ENCODE assay signal across 30 cellular contexts in genomic region chr16:35574454-35575431, GRCh38.
"Had no signal": no experiment of that assay in that cellular context is flagged by ENCODE, and none has a peak within 500 bp of the region (broad histone marks: within the 10 kb centered on the region; RNA-seq: fewer than 3 reads in every experiment).

No MANE protein-coding gene starts in this region.

- H3K27me3 Mint-ChIP-seq: activated CD4-positive, alpha-beta memory T cell treated with anti-CD3 and anti-CD28 coated beads, Interleukin-2, amount 10 ng/mL, durations not matched to agents 7 days and 5 days; activated CD4-positive, alpha-beta T cell treated with anti-CD3 and anti-CD28 coated beads, Interleukin-2, amount 10 ng/mL, durations not matched to agents 7 days and 5 days; activated naive CD4-positive, alpha-beta T cell treated with anti-CD3 and anti-CD28 coated beads, Interleukin-2, amount 10 ng/mL, durations not matched to agents 7 days and 5 days; activated naive CD8-positive, alpha-beta T cell treated with anti-CD3 and anti-CD28 coated beads, Interleukin-2, amount 10 ng/mL, durations not matched to agents 7 days and 5 days; activated T-cell treated with anti-CD3 and anti-CD28 coated beads, Interleukin-2, amount 50 U/mL, for 24 hours; brain; effector memory CD8-positive, alpha-beta T cell; stimulated activated naive B cell treated with anti-CD40 and anti-IgM and Interleukin-4, amounts not matched to agents 10 μg/mL and 1 μg/mL and 100 μg/mL, for 72 hours had no signal

- H3K4me3 ChIP-seq: ascending aorta, cardiac muscle cell, psoas muscle, smooth muscle cell, thoracic aorta, vagina had no signal

- H3K4me2 ChIP-seq: smooth muscle cell had no signal

- H3K27ac ChIP-seq: ascending aorta, cardiac muscle cell, parathyroid adenoma, psoas muscle, thoracic aorta, vagina had no signal

- H3K27ac Mint-ChIP-seq: activated CD4-positive, alpha-beta memory T cell treated with anti-CD3 and anti-CD28 coated beads, Interleukin-2, amount 10 ng/mL, durations not matched to agents 7 days and 5 days; activated CD4-positive, alpha-beta T cell treated with anti-CD3 and anti-CD28 coated beads, Interleukin-2, amount 10 ng/mL, durations not matched to agents 7 days and 5 days; activated naive CD4-positive, alpha-beta T cell treated with anti-CD3 and anti-CD28 coated beads, Interleukin-2, amount 10 ng/mL, durations not matched to agents 7 days and 5 days; activated naive CD8-positive, alpha-beta T cell treated with anti-CD3 and anti-CD28 coated beads, Interleukin-2, amount 10 ng/mL, durations not matched to agents 7 days and 5 days; activated T-cell treated with anti-CD3 and anti-CD28 coated beads, Interleukin-2, amount 50 U/mL, for 24 hours; brain; effector memory CD8-positive, alpha-beta T cell; stimulated activated naive B cell treated with anti-CD40 and anti-IgM and Interleukin-4, amounts not matched to agents 10 μg/mL and 1 μg/mL and 100 μg/mL, for 72 hours; WTC11 had no signal

- DNase-seq: activated CD4-positive, alpha-beta memory T cell treated with anti-CD3 and anti-CD28 coated beads, Interleukin-2, amount 10 ng/mL, durations not matched to agents 7 days and 5 days; activated CD4-positive, alpha-beta T cell treated with anti-CD3 and anti-CD28 coated beads for 1 hour; activated CD4-positive, alpha-beta T cell treated with anti-CD3 and anti-CD28 coated beads, Interleukin-2, amount 10 ng/mL, durations not matched to agents 7 days and 5 days; activated CD8-positive, alpha-beta memory T cell treated with anti-CD3 and anti-CD28 coated beads, Interleukin-2, amount 50 U/mL, for 48 hours; activated gamma-delta T cell; activated naive CD4-positive, alpha-beta T cell treated with anti-CD3 and anti-CD28 coated beads, Interleukin-2, amount 10 ng/mL, durations not matched to agents 7 days and 5 days; activated naive CD8-positive, alpha-beta T cell treated with anti-CD3 and anti-CD28 coated beads, Interleukin-2, amount 10 ng/mL, durations not matched to agents 7 days and 5 days; activated T-cell treated with anti-CD3 and anti-CD28 coated beads, Interleukin-2, amount 50 U/mL, for 24 hours; cortex of kidney; effector memory CD8-positive, alpha-beta T cell; erythroblast; head of caudate nucleus; hippocampal formation; left colon; mammary epithelial cell; psoas muscle; stimulated activated CD4-positive, alpha-beta T cell treated with anti-CD3 and anti-CD28 coated beads, Interleukin-1b, Interleukin-23, amount 100 ng/mL, for 48 hours; stimulated activated CD4-positive, alpha-beta T cell treated with anti-CD3 and anti-CD28 coated beads, Interleukin-4, amount 100 ng/mL, for 4 hours; stimulated activated CD8-positive, alpha-beta memory T cell treated with anti-CD3 and anti-CD28 coated beads, Interleukin-4, amount 100 ng/mL, for 48 hours; stimulated activated naive B cell treated with anti-CD40 and anti-IgM and Interleukin-4, amounts not matched to agents 10 μg/mL and 1 μg/mL and 100 μg/mL, for 72 hours; T-helper 2 cell; trophoblast cell had no signal

- H3K27me3 ChIP-seq: ascending aorta, cardiac muscle cell, vagina had no signal

- H3K4me1 Mint-ChIP-seq: activated CD4-positive, alpha-beta memory T cell treated with anti-CD3 and anti-CD28 coated beads, Interleukin-2, amount 10 ng/mL, durations not matched to agents 7 days and 5 days; activated CD4-positive, alpha-beta T cell treated with anti-CD3 and anti-CD28 coated beads, Interleukin-2, amount 10 ng/mL, durations not matched to agents 7 days and 5 days; activated naive CD4-positive, alpha-beta T cell treated with anti-CD3 and anti-CD28 coated beads, Interleukin-2, amount 10 ng/mL, durations not matched to agents 7 days and 5 days; activated naive CD8-positive, alpha-beta T cell treated with anti-CD3 and anti-CD28 coated beads, Interleukin-2, amount 10 ng/mL, durations not matched to agents 7 days and 5 days; brain; stimulated activated naive B cell treated with anti-CD40 and anti-IgM and Interleukin-4, amounts not matched to agents 10 μg/mL and 1 μg/mL and 100 μg/mL, for 72 hours; WTC11 had no signal

- ATAC-seq: effector memory CD8-positive, alpha-beta T cell; left colon; psoas muscle; stimulated activated naive B cell treated with anti-CD40 and anti-IgM and Interleukin-4, amounts not matched to agents 10 μg/mL and 1 μg/mL and 100 μg/mL, for 72 hours; WTC11 had no signal

- H3K4me3 Mint-ChIP-seq: activated CD4-positive, alpha-beta memory T cell treated with anti-CD3 and anti-CD28 coated beads, Interleukin-2, amount 10 ng/mL, durations not matched to agents 7 days and 5 days; activated CD4-positive, alpha-beta T cell treated with anti-CD3 and anti-CD28 coated beads, Interleukin-2, amount 10 ng/mL, durations not matched to agents 7 days and 5 days; activated naive CD4-positive, alpha-beta T cell treated with anti-CD3 and anti-CD28 coated beads, Interleukin-2, amount 10 ng/mL, durations not matched to agents 7 days and 5 days; activated naive CD8-positive, alpha-beta T cell treated with anti-CD3 and anti-CD28 coated beads, Interleukin-2, amount 10 ng/mL, durations not matched to agents 7 days and 5 days; activated T-cell treated with anti-CD3 and anti-CD28 coated beads, Interleukin-2, amount 50 U/mL, for 24 hours; brain; effector memory CD8-positive, alpha-beta T cell; stimulated activated naive B cell treated with anti-CD40 and anti-IgM and Interleukin-4, amounts not matched to agents 10 μg/mL and 1 μg/mL and 100 μg/mL, for 72 hours; WTC11 had no signal

- H2AFZ ChIP-seq: parathyroid adenoma had no signal

- H3K79me2 ChIP-seq: parathyroid adenoma had no signal

- H3K36me3 Mint-ChIP-seq: activated naive CD4-positive, alpha-beta T cell treated with anti-CD3 and anti-CD28 coated beads, Interleukin-2, amount 10 ng/mL, durations not matched to agents 7 days and 5 days; activated naive CD8-positive, alpha-beta T cell treated with anti-CD3 and anti-CD28 coated beads, Interleukin-2, amount 10 ng/mL, durations not matched to agents 7 days and 5 days; brain had no signal

- H3K9me3 ChIP-seq: psoas muscle, thoracic aorta, vagina had no signal

- H3K4me1 ChIP-seq: ascending aorta, parathyroid adenoma, psoas muscle, vagina had no signal

- H3K9ac ChIP-seq: parathyroid adenoma had no signal

- H3K36me3 ChIP-seq: ascending aorta, cardiac muscle cell, thoracic aorta, vagina had no signal
